ENCODE assay signal across 8 cellular contexts in the genomic region with DNA sequence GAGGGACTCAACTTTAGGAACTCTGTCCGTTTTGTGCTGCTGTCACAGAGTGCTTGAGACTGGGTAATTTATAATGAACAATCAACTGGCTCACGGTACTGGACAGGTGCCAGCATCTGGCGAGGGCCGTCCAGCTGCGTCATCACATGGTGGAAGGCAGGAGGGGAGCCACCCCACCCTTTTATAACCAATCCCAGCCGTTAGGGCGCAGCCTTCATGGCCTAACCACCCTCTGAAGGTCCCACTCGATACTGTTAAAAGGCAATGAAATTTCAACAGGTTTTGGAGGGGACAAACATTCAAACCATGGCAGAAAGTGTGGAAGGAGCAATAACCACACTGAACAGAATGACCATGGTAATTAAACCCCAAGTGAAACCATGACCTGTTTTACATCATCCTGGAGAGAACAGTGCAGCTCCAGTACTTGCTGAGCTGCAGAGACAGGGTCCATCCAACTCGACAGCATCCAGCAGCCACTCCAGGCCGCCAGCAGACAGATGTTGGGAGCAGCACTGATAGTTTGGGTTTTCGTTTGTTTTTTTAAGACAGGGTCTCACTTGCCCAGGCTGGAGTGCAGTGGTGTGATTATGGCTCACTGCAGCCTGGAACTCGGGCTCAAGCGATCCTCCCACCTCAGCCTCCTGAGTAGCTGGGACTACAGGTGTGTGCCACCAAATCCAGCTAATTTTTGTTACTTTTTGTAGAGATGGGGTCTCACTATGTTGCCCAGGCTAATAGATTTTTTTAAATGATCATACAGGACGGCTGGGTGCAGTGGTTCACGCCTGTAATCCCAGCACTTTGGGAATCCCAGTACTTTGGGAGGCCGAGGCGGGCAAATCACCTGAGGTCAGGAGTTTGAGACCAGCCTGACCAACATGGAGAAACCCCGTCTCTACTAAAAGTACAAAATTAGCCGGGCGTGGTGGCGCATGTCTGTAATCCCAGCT. TPM values are rescaled to one million over a fixed set of nuclear protein-coding genes. Genes with fewer than 3 reads are reported as not detected.
DNase-seq lines count a peak whose midpoint lies in the region; ATAC-seq lines count a peak whose summit lies in the region.

No MANE protein-coding gene starts in this region.

- DNase-seq in EL = peak; percentile 60
- peak; percentile 68 to 90 (median 79) for DNase-seq in NCI-H1417 (lab: John Stamatoyannopoulos, UW)
- DNase-seq in amniotic epithelial cell (ENCODE audit: low read depth) = peak; percentile 45
- peak; percentile 62 to 66 for DNase-seq in lung microvascular endothelial cell (ENCODE audit: low read depth in 2 of 2)
- DNase-seq in G401 (ENCODE audit: low spot score) = no peak
- no peak for DNase-seq in SIG-M5 (lab: John Stamatoyannopoulos, UW)

- no peak for ATAC-seq in HG03175 (IDR thresholded peaks at IDR 0.05; ENCODE audit: unreplicated experiment)
- no peak for ATAC-seq in GM18907 (IDR thresholded peaks at IDR 0.05; ENCODE audit: unreplicated experiment)

- in situ Hi-C loops in G401 (cut with HindIII; ENCODE audit: low sequenced_read_pairs) = no loop called here

RNA-seq across cellular contexts. Expression of a gene that starts 11.0 kb away (rescaled TPM):
- 12.4 and 14.5 TPM in 2 replicates for total RNA-seq in lung microvascular endothelial cell
- total RNA-seq in G401 (2014; rRNA removed; shearing (Covaris generic)) = 51.8 and 65.5 TPM in 2 replicates

RNA-seq across cellular contexts. Expression of a gene that starts 32.3 kb away (rescaled TPM):
- total RNA-seq in lung microvascular endothelial cell = 21.8 and 57.7 TPM in 2 replicates
- total RNA-seq in G401 (2014; rRNA removed; shearing (Covaris generic)) = 16.1 and 21.1 TPM in 2 replicates

Comparison
In these comparisons a context has a peak if more than half of its experiments do, and no peak if none do; other contexts are left out.
1. DNase-seq: peak in EL (single experiment), NCI-H1417 (3 of 3), amniotic epithelial cell (single experiment) and lung microvascular endothelial cell (2 of 2); none in G401 (single experiment) and SIG-M5 (single experiment).